Comparison of ENCODE assay signal across 9 cellular contexts in the genomic region with DNA sequence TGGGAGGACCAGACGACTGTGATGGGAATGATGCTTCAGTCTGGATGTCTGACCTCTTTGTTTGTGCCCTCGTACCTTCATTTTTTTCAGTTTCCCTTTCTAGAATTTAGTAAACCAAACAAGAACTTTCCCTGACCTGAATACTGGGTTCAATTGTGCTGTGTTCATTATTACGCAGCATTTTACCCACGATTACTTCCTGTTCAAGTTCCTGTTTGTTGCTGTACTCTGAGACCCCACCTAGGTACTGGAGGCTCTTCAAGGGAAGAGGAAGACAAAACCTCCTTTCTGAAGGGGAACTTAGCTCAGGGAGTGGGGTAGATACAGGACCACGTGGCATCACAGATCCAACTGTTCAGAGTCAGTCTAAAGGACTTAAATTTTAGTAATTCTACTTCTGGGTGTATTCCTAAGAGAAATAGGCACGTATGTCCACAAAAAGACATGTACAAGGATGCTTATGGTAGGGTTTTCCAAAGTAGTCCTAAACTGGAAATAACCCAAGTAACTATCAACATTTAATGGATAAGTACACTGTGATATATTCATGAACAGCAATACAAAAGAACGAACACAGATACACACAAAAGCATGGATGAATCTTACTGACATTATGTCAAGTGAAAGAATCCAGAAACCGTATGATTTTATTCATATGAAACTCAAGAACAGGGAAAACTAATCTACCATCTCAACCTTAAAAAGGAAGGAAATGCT. TPM values are rescaled to one million over a fixed set of nuclear protein-coding genes. Genes with fewer than 3 reads are reported as not detected.
DNase-seq lines count a peak whose midpoint lies in the region; ATAC-seq and TF ChIP-seq lines count a peak whose summit lies in the region.
"Had no signal": no experiment of that assay in that cellular context is flagged by ENCODE, and none has a peak within 500 bp of the region (broad histone marks: within the 10 kb centered on the region; RNA-seq: fewer than 3 reads in every experiment).

No MANE protein-coding gene starts in this region.

- no peak for TF ChIP-seq CTCF in spleen (IDR thresholded peaks at IDR 0.05 in 8 of 11, conservative IDR thresholded peaks at IDR 0.05 in 3 of 11)

- H3K9me3 Mint-ChIP-seq in activated CD8-positive, alpha-beta memory T cell treated with anti-CD3 and anti-CD28 coated beads, Interleukin-2, amount 10 ng/mL, durations not matched to agents 7 days and 5 days (ENCODE audit: low read depth): peaks cover 8% of the 10 kb centered on the region

- intact Hi-C loops in spleen (cut with DNase I; ENCODE audit: low total_unique reads): loop anchor here (10.0 kb wide), 1 partner anchor 118 kb away; no protein-coding TSS in a partner anchor

- H3K9me3 ChIP-seq in spleen: peaks cover 0 to 27% (median 21%) of the 10 kb centered on the region in 8 donors

- H3K4me3 Mint-ChIP-seq in activated CD8-positive, alpha-beta memory T cell treated with anti-CD3 and anti-CD28 coated beads, Interleukin-2, amount 10 ng/mL, durations not matched to agents 7 days and 5 days: peak overlapping the region; percentile 4

- peak; percentile 51 for DNase-seq in activated CD8-positive, alpha-beta memory T cell treated with anti-CD3 and anti-CD28 coated beads, Interleukin-2, amount 10 ng/mL, durations not matched to agents 7 days and 5 days
- no peak for DNase-seq in activated CD8-positive, alpha-beta memory T cell treated with anti-CD3 and anti-CD28 coated beads, Interleukin-2, amount 50 U/mL, for 48 hours
- peak; percentile 5 for DNase-seq in T-helper 22 cell (ENCODE audit: low read depth)
- no peak for DNase-seq in spleen
- no peak for DNase-seq in GOT3 (lab: John Stamatoyannopoulos, UW)
- DNase-seq in NCI-H510A treated with DMSO at 0.1 percent for 48 hours (lab: John Stamatoyannopoulos, UW): no peak

- H3K27me3 ChIP-seq in spleen (replicated peaks in 1 of 7): no peaks in the 10 kb centered on the region

- ATAC-seq in activated CD8-positive, alpha-beta memory T cell treated with anti-CD3 and anti-CD28 coated beads, Interleukin-2, amount 10 ng/mL, durations not matched to agents 7 days and 5 days: peak; percentile 84
- peak; percentile 63 for ATAC-seq in HG03135 (IDR thresholded peaks at IDR 0.05; ENCODE audit: unreplicated experiment)
- ATAC-seq in GM21717 (IDR thresholded peaks at IDR 0.05; ENCODE audit: unreplicated experiment): no peak

- peak overlapping the region in 1 of 8 donors; percentile 41 for H3K4me3 ChIP-seq in spleen

- peaks cover 21% of the 10 kb centered on the region for H3K36me3 Mint-ChIP-seq in activated CD8-positive, alpha-beta memory T cell treated with anti-CD3 and anti-CD28 coated beads, Interleukin-2, amount 10 ng/mL, durations not matched to agents 7 days and 5 days

- peak overlapping the region; percentile 53 to 88 (median 81) for H3K27ac ChIP-seq in spleen

- 14 to 24% (median 20%) methylated on average over 8 of the region's 8 CpGs for WGBS in spleen, 5 donors

- TF ChIP-seq POLR2A in spleen (IDR thresholded peaks at IDR 0.05): no peak

- peaks cover 26% of the 10 kb centered on the region for H3K4me1 Mint-ChIP-seq in activated CD8-positive, alpha-beta memory T cell treated with anti-CD3 and anti-CD28 coated beads, Interleukin-2, amount 10 ng/mL, durations not matched to agents 7 days and 5 days

- H3K27me3 Mint-ChIP-seq in activated CD8-positive, alpha-beta memory T cell treated with anti-CD3 and anti-CD28 coated beads, Interleukin-2, amount 10 ng/mL, durations not matched to agents 7 days and 5 days: peaks cover 8% of the 10 kb centered on the region

- no peaks in the 10 kb centered on the region for H3K36me3 ChIP-seq in spleen

- H3K27ac Mint-ChIP-seq in activated CD8-positive, alpha-beta memory T cell treated with anti-CD3 and anti-CD28 coated beads, Interleukin-2, amount 10 ng/mL, durations not matched to agents 7 days and 5 days: peak overlapping the region; percentile 64

- CTCF ChIA-PET in activated CD8-positive, alpha-beta memory T cell treated with anti-CD3 and anti-CD28 coated beads, Interleukin-2, amount 10 ng/mL, durations not matched to agents 7 days and 5 days (lab: Charles Lee): interaction anchor here (1.2 to 3.4 kb wide), 4 partner anchors 8 to 184 kb away, joined by 3 to 24 read pairs (median 8); partner anchors contain the start of gene PRKCB

- H3K4me1 ChIP-seq in spleen: peaks cover 7 to 38% (median 22%) of the 10 kb centered on the region in 6 donors

RNA-seq across cellular contexts. Expression of gene PRKCB, which starts 9.1 kb away (rescaled TPM):
- 100 to 1,000 TPM in 1 of 2 experiments, 10 to 100 TPM in 1; 98.5 to 125 TPM for total RNA-seq in activated CD8-positive, alpha-beta memory T cell treated with anti-CD3 and anti-CD28 coated beads, Interleukin-2, amount 10 ng/mL, durations not matched to agents 7 days and 5 days
- 100 to 1,000 TPM; 169 to 284 (median 189) TPM for total RNA-seq in spleen
- polyA plus RNA-seq in spleen: 10 to 100 TPM; 33.8 to 53.5 (median 39.3) TPM
- polyA plus RNA-seq: AG04450 had no signal

Comparison
In these comparisons a context has a peak if more than half of its experiments do, and no peak if none do; other contexts are left out.
1. DNase-seq: peak in activated CD8-positive, alpha-beta memory T cell treated with anti-CD3 and anti-CD28 coated beads, Interleukin-2, amount 10 ng/mL, durations not matched to agents 7 days and 5 days (single experiment) and T-helper 22 cell (single experiment); none in activated CD8-positive, alpha-beta memory T cell treated with anti-CD3 and anti-CD28 coated beads, Interleukin-2, amount 50 U/mL, for 48 hours (single experiment), spleen (single experiment), GOT3 (single experiment) and NCI-H510A treated with DMSO at 0.1 percent for 48 hours (single experiment).